Comparison of ENCODE assay signal across 1 cellular context in the genomic region with DNA sequence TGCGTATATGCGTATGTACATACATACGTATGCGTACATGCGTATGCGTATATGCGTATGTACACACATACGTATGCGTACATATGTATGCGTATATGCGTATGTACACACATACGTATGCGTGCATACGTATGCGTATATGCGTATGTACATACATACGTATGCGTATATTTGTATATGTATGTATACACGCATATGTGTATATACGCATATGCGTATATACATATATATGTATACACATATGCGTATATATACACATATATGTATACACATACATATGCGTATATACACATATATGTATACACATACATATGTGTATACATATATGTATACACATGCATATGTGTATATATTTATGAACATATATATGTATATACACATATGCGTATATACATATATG.
TF ChIP-seq lines count a peak whose summit lies in the region.

No MANE protein-coding gene starts in this region.

TF ChIP-seq in K562, 482 proteins besides CTCF, POLR2A, EP300 and RAD21 (continued from another document and continues in another):
- TF ChIP-seq, protein P1, sequence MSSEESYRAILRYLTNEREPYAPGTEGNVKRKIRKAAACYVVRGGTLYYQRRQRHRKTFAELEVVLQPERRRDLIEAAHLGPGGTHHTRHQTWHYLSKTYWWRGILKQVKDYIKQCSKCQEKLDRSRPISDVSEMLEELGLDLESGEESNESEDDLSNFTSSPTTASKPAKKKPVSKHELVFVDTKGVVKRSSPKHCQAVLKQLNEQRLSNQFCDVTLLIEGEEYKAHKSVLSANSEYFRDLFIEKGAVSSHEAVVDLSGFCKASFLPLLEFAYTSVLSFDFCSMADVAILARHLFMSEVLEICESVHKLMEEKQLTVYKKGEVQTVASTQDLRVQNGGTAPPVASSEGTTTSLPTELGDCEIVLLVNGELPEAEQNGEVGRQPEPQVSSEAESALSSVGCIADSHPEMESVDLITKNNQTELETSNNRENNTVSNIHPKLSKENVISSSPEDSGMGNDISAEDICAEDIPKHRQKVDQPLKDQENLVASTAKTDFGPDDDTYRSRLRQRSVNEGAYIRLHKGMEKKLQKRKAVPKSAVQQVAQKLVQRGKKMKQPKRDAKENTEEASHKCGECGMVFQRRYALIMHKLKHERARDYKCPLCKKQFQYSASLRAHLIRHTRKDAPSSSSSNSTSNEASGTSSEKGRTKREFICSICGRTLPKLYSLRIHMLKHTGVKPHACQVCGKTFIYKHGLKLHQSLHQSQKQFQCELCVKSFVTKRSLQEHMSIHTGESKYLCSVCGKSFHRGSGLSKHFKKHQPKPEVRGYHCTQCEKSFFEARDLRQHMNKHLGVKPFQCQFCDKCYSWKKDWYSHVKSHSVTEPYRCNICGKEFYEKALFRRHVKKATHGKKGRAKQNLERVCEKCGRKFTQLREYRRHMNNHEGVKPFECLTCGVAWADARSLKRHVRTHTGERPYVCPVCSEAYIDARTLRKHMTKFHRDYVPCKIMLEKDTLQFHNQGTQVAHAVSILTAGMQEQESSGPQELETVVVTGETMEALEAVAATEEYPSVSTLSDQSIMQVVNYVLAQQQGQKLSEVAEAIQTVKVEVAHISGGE (CRISPR knock-in tag; IDR thresholded peaks at IDR 0.05), result peak in 1 of 3 experiments; percentile 46; a peak in 1 of 6 replicates
- TF ChIP-seq ZNF436 (CRISPR knock-in tag; IDR thresholded peaks at IDR 0.05), result no peak
- TF ChIP-seq ZNF707 (CRISPR knock-in tag; conservative IDR thresholded peaks at IDR 0.05), result peak; percentile 58; the same call in 1 of the 2 replicates
- no peak for TF ChIP-seq SREBF1 (IDR thresholded peaks at IDR 0.05; ENCODE audit: borderline replicate concordance, low read depth, low read length)
- no peak for TF ChIP-seq ZNF133 (CRISPR knock-in tag; IDR thresholded peaks at IDR 0.05)
- no peak for TF ChIP-seq ESRRA (IDR thresholded peaks at IDR 0.05; ENCODE audit: borderline replicate concordance, low read depth)
- TF ChIP-seq, protein P2, sequence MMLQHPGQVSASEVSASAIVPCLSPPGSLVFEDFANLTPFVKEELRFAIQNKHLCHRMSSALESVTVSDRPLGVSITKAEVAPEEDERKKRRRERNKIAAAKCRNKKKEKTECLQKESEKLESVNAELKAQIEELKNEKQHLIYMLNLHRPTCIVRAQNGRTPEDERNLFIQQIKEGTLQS (IDR thresholded peaks at IDR 0.05), result no peak
- TF ChIP-seq, protein P2 (CRISPR knock-in tag; conservative IDR thresholded peaks at IDR 0.05), result no peak
- no peak for TF ChIP-seq ZNF146 (CRISPR knock-in tag; IDR thresholded peaks at IDR 0.05; ENCODE audit: unreplicated experiment)
- no peak for TF ChIP-seq ZNF354B (CRISPR knock-in tag; IDR thresholded peaks at IDR 0.05)
- TF ChIP-seq NCOA1 (IDR thresholded peaks at IDR 0.05; ENCODE audit: low read depth), result no peak
- no peak for TF ChIP-seq BRCA1 (IDR thresholded peaks at IDR 0.05)
- no peak for TF ChIP-seq BRCA1 (CRISPR knock-in tag; IDR thresholded peaks at IDR 0.05)
- TF ChIP-seq TAF15 (IDR thresholded peaks at IDR 0.05; ENCODE audit: low read depth, low read length), result no peak
- no peak for TF ChIP-seq CBFA2T2 (conservative IDR thresholded peaks at IDR 0.05)
- TF ChIP-seq ZC3H4 (CRISPR knock-in tag; IDR thresholded peaks at IDR 0.05; ENCODE audit: borderline replicate concordance), result no peak
- TF ChIP-seq SLC30A9 (CRISPR knock-in tag; IDR thresholded peaks at IDR 0.05), result peak; percentile 70; the same call in 1 of the 2 replicates
- TF ChIP-seq, protein P3, sequence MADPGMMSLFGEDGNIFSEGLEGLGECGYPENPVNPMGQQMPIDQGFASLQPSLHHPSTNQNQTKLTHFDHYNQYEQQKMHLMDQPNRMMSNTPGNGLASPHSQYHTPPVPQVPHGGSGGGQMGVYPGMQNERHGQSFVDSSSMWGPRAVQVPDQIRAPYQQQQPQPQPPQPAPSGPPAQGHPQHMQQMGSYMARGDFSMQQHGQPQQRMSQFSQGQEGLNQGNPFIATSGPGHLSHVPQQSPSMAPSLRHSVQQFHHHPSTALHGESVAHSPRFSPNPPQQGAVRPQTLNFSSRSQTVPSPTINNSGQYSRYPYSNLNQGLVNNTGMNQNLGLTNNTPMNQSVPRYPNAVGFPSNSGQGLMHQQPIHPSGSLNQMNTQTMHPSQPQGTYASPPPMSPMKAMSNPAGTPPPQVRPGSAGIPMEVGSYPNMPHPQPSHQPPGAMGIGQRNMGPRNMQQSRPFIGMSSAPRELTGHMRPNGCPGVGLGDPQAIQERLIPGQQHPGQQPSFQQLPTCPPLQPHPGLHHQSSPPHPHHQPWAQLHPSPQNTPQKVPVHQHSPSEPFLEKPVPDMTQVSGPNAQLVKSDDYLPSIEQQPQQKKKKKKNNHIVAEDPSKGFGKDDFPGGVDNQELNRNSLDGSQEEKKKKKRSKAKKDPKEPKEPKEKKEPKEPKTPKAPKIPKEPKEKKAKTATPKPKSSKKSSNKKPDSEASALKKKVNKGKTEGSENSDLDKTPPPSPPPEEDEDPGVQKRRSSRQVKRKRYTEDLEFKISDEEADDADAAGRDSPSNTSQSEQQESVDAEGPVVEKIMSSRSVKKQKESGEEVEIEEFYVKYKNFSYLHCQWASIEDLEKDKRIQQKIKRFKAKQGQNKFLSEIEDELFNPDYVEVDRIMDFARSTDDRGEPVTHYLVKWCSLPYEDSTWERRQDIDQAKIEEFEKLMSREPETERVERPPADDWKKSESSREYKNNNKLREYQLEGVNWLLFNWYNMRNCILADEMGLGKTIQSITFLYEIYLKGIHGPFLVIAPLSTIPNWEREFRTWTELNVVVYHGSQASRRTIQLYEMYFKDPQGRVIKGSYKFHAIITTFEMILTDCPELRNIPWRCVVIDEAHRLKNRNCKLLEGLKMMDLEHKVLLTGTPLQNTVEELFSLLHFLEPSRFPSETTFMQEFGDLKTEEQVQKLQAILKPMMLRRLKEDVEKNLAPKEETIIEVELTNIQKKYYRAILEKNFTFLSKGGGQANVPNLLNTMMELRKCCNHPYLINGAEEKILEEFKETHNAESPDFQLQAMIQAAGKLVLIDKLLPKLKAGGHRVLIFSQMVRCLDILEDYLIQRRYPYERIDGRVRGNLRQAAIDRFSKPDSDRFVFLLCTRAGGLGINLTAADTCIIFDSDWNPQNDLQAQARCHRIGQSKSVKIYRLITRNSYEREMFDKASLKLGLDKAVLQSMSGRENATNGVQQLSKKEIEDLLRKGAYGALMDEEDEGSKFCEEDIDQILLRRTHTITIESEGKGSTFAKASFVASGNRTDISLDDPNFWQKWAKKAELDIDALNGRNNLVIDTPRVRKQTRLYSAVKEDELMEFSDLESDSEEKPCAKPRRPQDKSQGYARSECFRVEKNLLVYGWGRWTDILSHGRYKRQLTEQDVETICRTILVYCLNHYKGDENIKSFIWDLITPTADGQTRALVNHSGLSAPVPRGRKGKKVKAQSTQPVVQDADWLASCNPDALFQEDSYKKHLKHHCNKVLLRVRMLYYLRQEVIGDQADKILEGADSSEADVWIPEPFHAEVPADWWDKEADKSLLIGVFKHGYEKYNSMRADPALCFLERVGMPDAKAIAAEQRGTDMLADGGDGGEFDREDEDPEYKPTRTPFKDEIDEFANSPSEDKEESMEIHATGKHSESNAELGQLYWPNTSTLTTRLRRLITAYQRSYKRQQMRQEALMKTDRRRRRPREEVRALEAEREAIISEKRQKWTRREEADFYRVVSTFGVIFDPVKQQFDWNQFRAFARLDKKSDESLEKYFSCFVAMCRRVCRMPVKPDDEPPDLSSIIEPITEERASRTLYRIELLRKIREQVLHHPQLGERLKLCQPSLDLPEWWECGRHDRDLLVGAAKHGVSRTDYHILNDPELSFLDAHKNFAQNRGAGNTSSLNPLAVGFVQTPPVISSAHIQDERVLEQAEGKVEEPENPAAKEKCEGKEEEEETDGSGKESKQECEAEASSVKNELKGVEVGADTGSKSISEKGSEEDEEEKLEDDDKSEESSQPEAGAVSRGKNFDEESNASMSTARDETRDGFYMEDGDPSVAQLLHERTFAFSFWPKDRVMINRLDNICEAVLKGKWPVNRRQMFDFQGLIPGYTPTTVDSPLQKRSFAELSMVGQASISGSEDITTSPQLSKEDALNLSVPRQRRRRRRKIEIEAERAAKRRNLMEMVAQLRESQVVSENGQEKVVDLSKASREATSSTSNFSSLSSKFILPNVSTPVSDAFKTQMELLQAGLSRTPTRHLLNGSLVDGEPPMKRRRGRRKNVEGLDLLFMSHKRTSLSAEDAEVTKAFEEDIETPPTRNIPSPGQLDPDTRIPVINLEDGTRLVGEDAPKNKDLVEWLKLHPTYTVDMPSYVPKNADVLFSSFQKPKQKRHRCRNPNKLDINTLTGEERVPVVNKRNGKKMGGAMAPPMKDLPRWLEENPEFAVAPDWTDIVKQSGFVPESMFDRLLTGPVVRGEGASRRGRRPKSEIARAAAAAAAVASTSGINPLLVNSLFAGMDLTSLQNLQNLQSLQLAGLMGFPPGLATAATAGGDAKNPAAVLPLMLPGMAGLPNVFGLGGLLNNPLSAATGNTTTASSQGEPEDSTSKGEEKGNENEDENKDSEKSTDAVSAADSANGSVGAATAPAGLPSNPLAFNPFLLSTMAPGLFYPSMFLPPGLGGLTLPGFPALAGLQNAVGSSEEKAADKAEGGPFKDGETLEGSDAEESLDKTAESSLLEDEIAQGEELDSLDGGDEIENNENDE (IDR thresholded peaks at IDR 0.05; ENCODE audit: low read depth, low read length), result no peak
- no peak for TF ChIP-seq TRIM28 (IDR thresholded peaks at IDR 0.05)
- no peak for TF ChIP-seq ILF3 (IDR thresholded peaks at IDR 0.05; ENCODE audit: borderline replicate concordance)
- no peak for TF ChIP-seq IRF2 (CRISPR knock-in tag; IDR thresholded peaks at IDR 0.05)
- TF ChIP-seq, protein P4, sequence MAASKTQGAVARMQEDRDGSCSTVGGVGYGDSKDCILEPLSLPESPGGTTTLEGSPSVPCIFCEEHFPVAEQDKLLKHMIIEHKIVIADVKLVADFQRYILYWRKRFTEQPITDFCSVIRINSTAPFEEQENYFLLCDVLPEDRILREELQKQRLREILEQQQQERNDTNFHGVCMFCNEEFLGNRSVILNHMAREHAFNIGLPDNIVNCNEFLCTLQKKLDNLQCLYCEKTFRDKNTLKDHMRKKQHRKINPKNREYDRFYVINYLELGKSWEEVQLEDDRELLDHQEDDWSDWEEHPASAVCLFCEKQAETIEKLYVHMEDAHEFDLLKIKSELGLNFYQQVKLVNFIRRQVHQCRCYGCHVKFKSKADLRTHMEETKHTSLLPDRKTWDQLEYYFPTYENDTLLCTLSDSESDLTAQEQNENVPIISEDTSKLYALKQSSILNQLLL (CRISPR knock-in tag; IDR thresholded peaks at IDR 0.05; ENCODE audit: borderline replicate concordance), result peak; percentile 95; the same call in 1 of the 2 replicates
- peak; percentile 85 for TF ChIP-seq ZNF140 (CRISPR knock-in tag; IDR thresholded peaks at IDR 0.05)
- no peak for TF ChIP-seq MAFK (IDR thresholded peaks at IDR 0.05; ENCODE audit: low read length)
- no peak for TF ChIP-seq POU5F1 (IDR thresholded peaks at IDR 0.05; ENCODE audit: borderline replicate concordance, low read depth, low read length, partially characterized antibody)
- TF ChIP-seq, protein P5, sequence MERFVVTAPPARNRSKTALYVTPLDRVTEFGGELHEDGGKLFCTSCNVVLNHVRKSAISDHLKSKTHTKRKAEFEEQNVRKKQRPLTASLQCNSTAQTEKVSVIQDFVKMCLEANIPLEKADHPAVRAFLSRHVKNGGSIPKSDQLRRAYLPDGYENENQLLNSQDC (CRISPR knock-in tag; IDR thresholded peaks at IDR 0.05), result no peak
- no peak for TF ChIP-seq ZFP1 (CRISPR knock-in tag; IDR thresholded peaks at IDR 0.05)
- TF ChIP-seq SP2 (IDR thresholded peaks at IDR 0.05; ENCODE audit: extremely low read depth, low read depth, low read length, poor library complexity, severe bottlenecking), result no peak
- no peak for TF ChIP-seq TCF7L2 (IDR thresholded peaks at IDR 0.05; ENCODE audit: low read depth, low read length)
- TF ChIP-seq NR1H2 (CRISPR knock-in tag; IDR thresholded peaks at IDR 0.05), result no peak
- no peak for TF ChIP-seq RFX1 (IDR thresholded peaks at IDR 0.05)
- TF ChIP-seq, protein P6, sequence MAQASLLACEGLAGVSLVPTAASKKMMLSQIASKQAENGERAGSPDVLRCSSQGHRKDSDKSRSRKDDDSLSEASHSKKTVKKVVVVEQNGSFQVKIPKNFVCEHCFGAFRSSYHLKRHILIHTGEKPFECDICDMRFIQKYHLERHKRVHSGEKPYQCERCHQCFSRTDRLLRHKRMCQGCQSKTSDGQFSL (CRISPR knock-in tag; IDR thresholded peaks at IDR 0.05), result no peak
- TF ChIP-seq, protein P6 (tag; IDR thresholded peaks at IDR 0.05), result no peak
- no peak for TF ChIP-seq STAG1 (CRISPR knock-in tag; IDR thresholded peaks at IDR 0.05; ENCODE audit: borderline replicate concordance)
- no peak for TF ChIP-seq XRCC4 (IDR thresholded peaks at IDR 0.05; ENCODE audit: extremely low read depth, insufficient read depth, insufficient read length)
- no peak for TF ChIP-seq CCAR2 (IDR thresholded peaks at IDR 0.05; ENCODE audit: low read depth, low read length)
- TF ChIP-seq, protein P7, sequence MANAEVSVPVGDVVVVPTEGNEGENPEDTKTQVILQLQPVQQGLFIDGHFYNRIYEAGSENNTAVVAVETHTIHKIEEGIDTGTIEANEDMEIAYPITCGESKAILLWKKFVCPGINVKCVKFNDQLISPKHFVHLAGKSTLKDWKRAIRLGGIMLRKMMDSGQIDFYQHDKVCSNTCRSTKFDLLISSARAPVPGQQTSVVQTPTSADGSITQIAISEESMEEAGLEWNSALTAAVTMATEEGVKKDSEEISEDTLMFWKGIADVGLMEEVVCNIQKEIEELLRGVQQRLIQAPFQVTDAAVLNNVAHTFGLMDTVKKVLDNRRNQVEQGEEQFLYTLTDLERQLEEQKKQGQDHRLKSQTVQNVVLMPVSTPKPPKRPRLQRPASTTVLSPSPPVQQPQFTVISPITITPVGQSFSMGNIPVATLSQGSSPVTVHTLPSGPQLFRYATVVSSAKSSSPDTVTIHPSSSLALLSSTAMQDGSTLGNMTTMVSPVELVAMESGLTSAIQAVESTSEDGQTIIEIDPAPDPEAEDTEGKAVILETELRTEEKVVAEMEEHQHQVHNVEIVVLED (CRISPR knock-in tag; IDR thresholded peaks at IDR 0.05), result no peak
- TF ChIP-seq TEAD2 (tag; IDR thresholded peaks at IDR 0.05), result no peak
- peak; percentile 86; the same call in 1 of the 2 replicates for TF ChIP-seq ZNF408 (CRISPR knock-in tag; IDR thresholded peaks at IDR 0.05; ENCODE audit: low read depth)
- TF ChIP-seq, protein P8, sequence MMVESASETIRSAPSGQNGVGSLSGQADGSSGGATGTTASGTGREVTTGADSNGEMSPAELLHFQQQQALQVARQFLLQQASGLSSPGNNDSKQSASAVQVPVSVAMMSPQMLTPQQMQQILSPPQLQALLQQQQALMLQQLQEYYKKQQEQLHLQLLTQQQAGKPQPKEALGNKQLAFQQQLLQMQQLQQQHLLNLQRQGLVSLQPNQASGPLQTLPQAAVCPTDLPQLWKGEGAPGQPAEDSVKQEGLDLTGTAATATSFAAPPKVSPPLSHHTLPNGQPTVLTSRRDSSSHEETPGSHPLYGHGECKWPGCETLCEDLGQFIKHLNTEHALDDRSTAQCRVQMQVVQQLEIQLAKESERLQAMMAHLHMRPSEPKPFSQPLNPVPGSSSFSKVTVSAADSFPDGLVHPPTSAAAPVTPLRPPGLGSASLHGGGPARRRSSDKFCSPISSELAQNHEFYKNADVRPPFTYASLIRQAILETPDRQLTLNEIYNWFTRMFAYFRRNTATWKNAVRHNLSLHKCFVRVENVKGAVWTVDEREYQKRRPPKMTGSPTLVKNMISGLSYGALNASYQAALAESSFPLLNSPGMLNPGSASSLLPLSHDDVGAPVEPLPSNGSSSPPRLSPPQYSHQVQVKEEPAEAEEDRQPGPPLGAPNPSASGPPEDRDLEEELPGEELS (CRISPR knock-in tag; IDR thresholded peaks at IDR 0.05; ENCODE audit: borderline replicate concordance), result no peak
